In genomic region chr5:142151436-142152382, GRCh38 we compare ENCODE assay signal across 8 cellular contexts. TPM values are rescaled to one million over a fixed set of nuclear protein-coding genes. Genes with fewer than 3 reads are reported as not detected.
DNase-seq lines count a peak whose midpoint lies in the region; ATAC-seq, FAIRE-seq and TF ChIP-seq lines count a peak whose summit lies in the region.

No MANE protein-coding gene starts in this region.

- DNase-seq in AG09319 (ENCODE audit: extremely low read depth, low read depth), result peak; percentile 59
- DNase-seq in H4 (ENCODE audit: low spot score), result peak; percentile 54
- peak; percentile 67 for DNase-seq in NOMO-1 treated with DMSO at 0.1 percent for 48 hours (lab: John Stamatoyannopoulos, UW; ENCODE audit: unreplicated experiment)
- DNase-seq in activated CD8-positive, alpha-beta memory T cell treated with anti-CD3 and anti-CD28 coated beads, Interleukin-2, amount 50 U/mL, for 24 hours (ENCODE audit: extremely low read depth), result peak; percentile 20
- DNase-seq in fibroblast of mammary gland (ENCODE audit: low read depth), result peak; percentile 83
- DNase-seq in omental fat pad (ENCODE audit: low spot score), result peak; percentile 33
- peak; percentile 23 for DNase-seq in urothelium cell line (ENCODE audit: low spot score)

- FAIRE-seq in urothelium cell line (lab: Jason Lieb, UNC), result no peak

- peak; percentile 80 for TF ChIP-seq CTCF in AG09319 (IDR thresholded peaks at IDR 0.05; ENCODE audit: low read depth, low read length)
- peak; percentile 91 for TF ChIP-seq CTCF in fibroblast of mammary gland (conservative IDR thresholded peaks at IDR 0.05; ENCODE audit: control insufficient read depth, insufficient read depth, low read depth, low read length)
- TF ChIP-seq CTCF in omental fat pad (IDR thresholded peaks at IDR 0.05), result peak in 2 of 3 donors; percentile 42 to 44

- H3K4me3 ChIP-seq in fibroblast of mammary gland (ENCODE audit: control insufficient read depth, low read depth, low read length), result no peak overlapping the region

- ATAC-seq in omental fat pad (ENCODE audit: low FRiP score), result peak; percentile 73
- no peak for ATAC-seq in HG03196 (IDR thresholded peaks at IDR 0.05; ENCODE audit: unreplicated experiment)

RNA-seq across cellular contexts. Expression of gene NDFIP1, which starts 43.1 kb away (rescaled TPM):
- total RNA-seq in H4 (2014; rRNA removed; shearing (Covaris generic)), result 42.6 and 44.5 TPM in 2 replicates
- 10 to 100 TPM; 60.4 to 73.6 (median 64.6) TPM for total RNA-seq in omental fat pad

Comparison
In these comparisons a context has a peak if more than half of its experiments do, and no peak if none do; other contexts are left out.
1. DNase-seq: peak in every context shown above with its lines; median percentile 83 in fibroblast of mammary gland; 67 in NOMO-1 treated with DMSO at 0.1 percent for 48 hours; 59 in AG09319; 54 in H4; 33 in omental fat pad; 23 in urothelium cell line; 20 in activated CD8-positive, alpha-beta memory T cell treated with anti-CD3 and anti-CD28 coated beads, Interleukin-2, amount 50 U/mL, for 24 hours.